In the genomic region with DNA sequence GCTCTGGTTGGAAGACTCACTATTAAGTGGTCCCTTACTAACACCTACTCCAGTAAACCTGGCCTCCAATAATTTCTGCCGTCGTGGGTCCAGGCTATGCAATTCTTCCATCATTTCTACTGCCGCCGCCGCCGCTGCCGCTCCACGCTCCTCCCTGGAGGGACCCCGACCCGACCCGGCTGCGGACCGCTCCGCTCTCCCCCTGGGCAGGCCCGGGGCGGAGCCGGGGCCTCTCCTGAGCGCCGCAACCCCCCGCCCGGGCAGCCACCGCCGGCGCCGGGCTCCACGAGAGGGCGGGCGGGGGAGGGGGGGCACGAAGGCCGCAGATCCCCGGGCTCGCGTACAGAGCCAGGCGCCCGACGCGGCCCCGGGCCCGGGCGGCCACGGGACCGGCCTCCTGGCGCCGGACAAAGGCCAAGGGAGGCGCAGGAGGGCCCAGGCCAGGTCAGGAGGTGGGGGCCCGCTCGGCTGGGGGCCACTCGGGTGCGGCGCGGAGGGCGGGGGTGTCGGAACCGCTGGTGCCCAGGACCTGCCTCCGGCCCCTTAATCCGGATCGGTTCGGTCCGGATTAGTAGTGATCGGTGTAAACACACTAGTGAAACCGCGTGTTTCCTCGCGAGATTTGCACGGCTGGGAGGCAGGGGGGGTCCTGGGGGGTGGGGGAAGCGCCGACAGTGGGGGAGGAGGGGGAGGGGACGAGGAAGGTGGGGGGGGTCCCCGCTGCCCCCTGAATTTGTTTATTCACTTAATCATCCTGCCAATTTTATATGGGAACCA, we compare ENCODE assay signal across 8 cellular contexts.
DNase-seq lines count a peak whose midpoint lies in the region; ATAC-seq and TF ChIP-seq lines count a peak whose summit lies in the region.
"Not testable (repeated sequence)": the region's sequence is repeated elsewhere in the genome, so short reads cannot be mapped to it uniquely, and the experiment has no call there.

No MANE protein-coding gene starts in this region.

- peak; percentile 99 for ATAC-seq in CD4-positive, alpha-beta T cell (ENCODE audit: poor library complexity)
- ATAC-seq in HG03354 (IDR thresholded peaks at IDR 0.05; ENCODE audit: poor library complexity, severe bottlenecking, unreplicated experiment), result peak; percentile 54
- ATAC-seq in WTC11, result peak; percentile 87
- ATAC-seq in Right ventricle myocardium superior (ENCODE audit: poor library complexity), result peak; percentile 74
- ATAC-seq in naive B cell (ENCODE audit: low read depth in 2 of 2), result peak; percentile 88 to 98

- H3K27ac Mint-ChIP-seq in CD4-positive, alpha-beta T cell; naive B cell: not testable (repeated sequence)
- 0 out of 2 replicates have a peak overlapping the region, but pooled peaks have one; percentile 17 for H3K27ac Mint-ChIP-seq in WTC11

- not testable (repeated sequence) for H3K27ac ChIP-seq in CD4-positive, alpha-beta T cell (ENCODE audit: low read depth, low read length)

- not testable (repeated sequence) for H3K9me3 ChIP-seq in CD4-positive, alpha-beta T cell (ENCODE audit: control insufficient read depth, low read length)

- H3K27me3 Mint-ChIP-seq in CD4-positive, alpha-beta T cell, result peaks cover 22% of the 10 kb centered on the region
- not testable (repeated sequence) for H3K27me3 Mint-ChIP-seq in WTC11 (ENCODE audit: low read depth)
- peaks cover 9 to 23% (median 17%) of the 10 kb centered on the region in 3 donors for H3K27me3 Mint-ChIP-seq in naive B cell

- H3K4me3 Mint-ChIP-seq in CD4-positive, alpha-beta T cell; WTC11: not testable (repeated sequence)
- H3K4me3 Mint-ChIP-seq in naive B cell, result peak overlapping the region in 1 of 8 donors; percentile 53

- peak in 9 of 10 experiments; percentile 1 to 44 (median 12) for DNase-seq in CD4-positive, alpha-beta T cell
- not testable (repeated sequence) for DNase-seq in WTC11 (ENCODE audit: low spot score); Right ventricle myocardium superior
- DNase-seq in activated T-cell treated with anti-CD3 and anti-CD28 coated beads, Interleukin-2, amount 50 U/mL, for 48 hours, result peak; percentile 17 to 19
- DNase-seq in dermis blood vessel endothelial cell (peak; percentile 30), naive B cell (peak; percentile 14)
- peak in 2 of 3 experiments; percentile 1 to 7 for DNase-seq in stimulated activated CD4-positive, alpha-beta T cell treated with anti-CD3 and anti-CD28 coated beads, TNF-alpha, amount 100 ng/mL, for 4 hours (ENCODE audit: low read depth in 3 of 3)

- intact Hi-C loops in CD4-positive, alpha-beta T cell (cut with DNase I, micrococcal nuclease); Right ventricle myocardium superior (cut with DNase I): not testable (repeated sequence)

- not testable (repeated sequence) for H3K4me1 Mint-ChIP-seq in CD4-positive, alpha-beta T cell (ENCODE audit: low read depth); WTC11; naive B cell

- POLR2A ChIA-PET in CD4-positive, alpha-beta T cell (lab: Charles Lee); WTC11 (lab: Charles Lee): not testable (repeated sequence)

- not testable (repeated sequence) for H3K9me3 Mint-ChIP-seq in CD4-positive, alpha-beta T cell; WTC11; naive B cell

- CTCF ChIA-PET in CD4-positive, alpha-beta T cell (lab: Charles Lee); WTC11 (lab: Charles Lee): not testable (repeated sequence)

- not testable (repeated sequence) for H3K27me3 ChIP-seq in CD4-positive, alpha-beta T cell (ENCODE audit: control insufficient read depth, insufficient read depth, low read length)

- not testable (repeated sequence) for TF ChIP-seq CTCF in CD4-positive, alpha-beta T cell (IDR thresholded peaks at IDR 0.05); WTC11 (IDR thresholded peaks at IDR 0.05)

- not testable (repeated sequence) for H3K36me3 Mint-ChIP-seq in CD4-positive, alpha-beta T cell (ENCODE audit: low read depth); WTC11; naive B cell
